In genomic region chr13:41007359-41008118, GRCh38 we compare ENCODE assay signal across 1 cellular context.
TF ChIP-seq lines count a peak whose summit lies in the region.

No MANE protein-coding gene starts in this region.

TF ChIP-seq in HepG2, 621 proteins besides CTCF, POLR2A, EP300 and RAD21 (continued from another document and continues in another):
- TF ChIP-seq ZNF503 (CRISPR knock-in tag; IDR thresholded peaks at IDR 0.05) (no peak), ATF2 (CRISPR knock-in tag; IDR thresholded peaks at IDR 0.05) (0 out of 2 replicates have a peak, but pooled peaks have one; percentile 32), POGK (CRISPR knock-in tag; conservative IDR thresholded peaks at IDR 0.05) (no peak), DNMT1 (CRISPR knock-in tag; IDR thresholded peaks at IDR 0.05) (no peak), ZSCAN21 (CRISPR knock-in tag; IDR thresholded peaks at IDR 0.05; ENCODE audit: borderline replicate concordance) (no peak), ZHX1 (CRISPR knock-in tag; IDR thresholded peaks at IDR 0.05; ENCODE audit: low read depth) (no peak), ZSCAN29 (CRISPR knock-in tag; conservative IDR thresholded peaks at IDR 0.05) (no peak), ZNF33B (CRISPR knock-in tag; IDR thresholded peaks at IDR 0.05) (no peak), ZNF10 (CRISPR knock-in tag; IDR thresholded peaks at IDR 0.05; ENCODE audit: borderline replicate concordance, low read depth) (no peak), CREBL2 (CRISPR knock-in tag; IDR thresholded peaks at IDR 0.05; ENCODE audit: borderline replicate concordance) (no peak), PCBP1 (IDR thresholded peaks at IDR 0.05; ENCODE audit: borderline replicate concordance, low read depth, low read length) (no peak), HCFC1 (IDR thresholded peaks at IDR 0.05; ENCODE audit: low read depth, low read length) (no peak), RBAK (CRISPR knock-in tag; IDR thresholded peaks at IDR 0.05) (no peak), BATF2 (CRISPR knock-in tag; IDR thresholded peaks at IDR 0.05) (no peak), ZNF350 (CRISPR knock-in tag; IDR thresholded peaks at IDR 0.05; ENCODE audit: borderline replicate concordance, low read depth) (no peak), RAD51 (IDR thresholded peaks at IDR 0.05; ENCODE audit: borderline replicate concordance) (no peak), HNF1A (IDR thresholded peaks at IDR 0.05; ENCODE audit: low read depth) (0 out of 2 replicates have a peak, but pooled peaks have one; percentile 15), HNF1A (CRISPR knock-in tag; IDR thresholded peaks at IDR 0.05; ENCODE audit: borderline replicate concordance) (no peak), BCL6 (CRISPR knock-in tag; IDR thresholded peaks at IDR 0.05) (0 out of 2 replicates have a peak, but pooled peaks have one; percentile 18), CHCHD3 (CRISPR knock-in tag; IDR thresholded peaks at IDR 0.05) (no peak), RARG (CRISPR knock-in tag; IDR thresholded peaks at IDR 0.05; ENCODE audit: low read depth) (no peak), ZNF264 (CRISPR knock-in tag; IDR thresholded peaks at IDR 0.05) (peak; percentile 33; the same call in 1 of the 2 replicates), RBM22 (optimal IDR thresholded peaks at IDR 0.05; ENCODE audit: low read length) (peak; percentile 63), RELA (CRISPR knock-in tag; IDR thresholded peaks at IDR 0.05) (no peak), ZNF644 (CRISPR knock-in tag; IDR thresholded peaks at IDR 0.05; ENCODE audit: low read depth) (peak; percentile 71; the same call in 1 of the 2 replicates), ZIK1 (CRISPR knock-in tag; IDR thresholded peaks at IDR 0.05; ENCODE audit: borderline replicate concordance, low read depth) (no peak), JUND (CRISPR knock-in tag; IDR thresholded peaks at IDR 0.05) (no peak), ZNF549 (CRISPR knock-in tag; IDR thresholded peaks at IDR 0.05) (no peak), DNMT3B (CRISPR knock-in tag; conservative IDR thresholded peaks at IDR 0.05) (no peak), ATF4 (CRISPR knock-in tag; IDR thresholded peaks at IDR 0.05) (peak in 1 of 2 experiments; percentile 78; a peak in 2 of 4 replicates), ZSCAN22 (CRISPR knock-in tag; IDR thresholded peaks at IDR 0.05) (no peak), LCORL (IDR thresholded peaks at IDR 0.05) (no peak), LCORL (CRISPR knock-in tag; IDR thresholded peaks at IDR 0.05) (no peak), DZIP1 (CRISPR knock-in tag; IDR thresholded peaks at IDR 0.05) (no peak), PTBP1 (IDR thresholded peaks at IDR 0.05; ENCODE audit: low read depth, low read length, poor library complexity, severe bottlenecking) (no peak), IRF9 (CRISPR knock-in tag; IDR thresholded peaks at IDR 0.05; ENCODE audit: borderline replicate concordance) (no peak), TOPORS (CRISPR knock-in tag; IDR thresholded peaks at IDR 0.05) (no peak), ZFY (CRISPR knock-in tag; IDR thresholded peaks at IDR 0.05) (no peak), ZBTB39 (CRISPR knock-in tag; IDR thresholded peaks at IDR 0.05) (no peak)
